ENCODE assay signal across 3 cellular contexts in the genomic region with DNA sequence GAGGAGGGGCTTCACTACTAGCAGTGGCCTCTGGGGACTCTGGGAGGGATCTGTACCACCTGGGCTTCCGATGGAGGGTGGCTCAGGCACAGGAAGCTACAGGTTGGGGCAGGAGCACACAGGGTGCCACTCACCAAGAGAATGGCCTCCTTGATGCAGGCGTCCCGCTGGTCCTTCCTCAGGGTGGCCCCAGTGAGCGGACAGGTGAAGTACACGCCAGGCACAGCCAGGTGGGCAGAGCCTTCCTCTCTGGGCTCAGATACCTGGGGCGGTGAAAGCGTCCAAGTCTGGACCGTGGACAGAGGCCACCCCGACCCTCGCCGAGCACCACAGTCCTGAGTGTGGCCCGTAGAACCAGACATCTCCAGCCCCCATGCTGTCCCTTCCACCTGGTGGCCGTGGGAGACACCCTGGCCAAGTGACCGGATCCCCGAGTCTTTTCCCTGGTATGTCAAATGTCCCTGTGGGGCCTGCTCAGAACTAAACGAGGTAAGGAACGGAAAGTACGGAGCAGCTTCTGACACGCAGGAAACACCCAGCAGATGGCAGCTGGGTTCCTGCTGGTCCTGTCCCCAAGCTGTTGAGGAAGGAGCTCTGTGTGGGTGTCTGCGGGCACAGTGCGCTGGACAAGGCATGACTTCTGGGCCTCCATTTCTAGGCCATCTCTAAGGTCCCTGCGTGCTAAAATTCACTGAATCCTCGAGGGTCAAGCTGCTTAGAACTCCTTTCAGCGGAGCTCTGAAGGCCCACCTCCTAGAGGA.
TF ChIP-seq lines count a peak whose summit lies in the region.

No MANE protein-coding gene starts in this region.

TF ChIP-seq in SK-N-SH, 30 proteins besides CTCF, POLR2A, EP300 and RAD21:
- TF ChIP-seq, protein P1, sequence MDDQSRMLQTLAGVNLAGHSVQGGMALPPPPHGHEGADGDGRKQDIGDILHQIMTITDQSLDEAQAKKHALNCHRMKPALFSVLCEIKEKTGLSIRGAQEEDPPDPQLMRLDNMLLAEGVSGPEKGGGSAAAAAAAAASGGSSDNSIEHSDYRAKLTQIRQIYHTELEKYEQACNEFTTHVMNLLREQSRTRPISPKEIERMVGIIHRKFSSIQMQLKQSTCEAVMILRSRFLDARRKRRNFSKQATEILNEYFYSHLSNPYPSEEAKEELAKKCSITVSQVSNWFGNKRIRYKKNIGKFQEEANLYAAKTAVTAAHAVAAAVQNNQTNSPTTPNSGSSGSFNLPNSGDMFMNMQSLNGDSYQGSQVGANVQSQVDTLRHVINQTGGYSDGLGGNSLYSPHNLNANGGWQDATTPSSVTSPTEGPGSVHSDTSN (IDR thresholded peaks at IDR 0.05): no peak
- TF ChIP-seq SIN3A (IDR thresholded peaks at IDR 0.05; ENCODE audit: borderline replicate concordance, low read depth, low read length) (no peak), MXI1 (IDR thresholded peaks at IDR 0.05; ENCODE audit: low read depth, low read length) (no peak), YY1 (IDR thresholded peaks at IDR 0.05; ENCODE audit: low read depth) (no peak), GATA2 (CRISPR knock-in tag; IDR thresholded peaks at IDR 0.05) (no peak), ELF1 (IDR thresholded peaks at IDR 0.05) (no peak), SMC3 (IDR thresholded peaks at IDR 0.05; ENCODE audit: low read depth, low read length) (no peak), JUND (IDR thresholded peaks at IDR 0.05) (no peak)
- TF ChIP-seq, protein P2, sequence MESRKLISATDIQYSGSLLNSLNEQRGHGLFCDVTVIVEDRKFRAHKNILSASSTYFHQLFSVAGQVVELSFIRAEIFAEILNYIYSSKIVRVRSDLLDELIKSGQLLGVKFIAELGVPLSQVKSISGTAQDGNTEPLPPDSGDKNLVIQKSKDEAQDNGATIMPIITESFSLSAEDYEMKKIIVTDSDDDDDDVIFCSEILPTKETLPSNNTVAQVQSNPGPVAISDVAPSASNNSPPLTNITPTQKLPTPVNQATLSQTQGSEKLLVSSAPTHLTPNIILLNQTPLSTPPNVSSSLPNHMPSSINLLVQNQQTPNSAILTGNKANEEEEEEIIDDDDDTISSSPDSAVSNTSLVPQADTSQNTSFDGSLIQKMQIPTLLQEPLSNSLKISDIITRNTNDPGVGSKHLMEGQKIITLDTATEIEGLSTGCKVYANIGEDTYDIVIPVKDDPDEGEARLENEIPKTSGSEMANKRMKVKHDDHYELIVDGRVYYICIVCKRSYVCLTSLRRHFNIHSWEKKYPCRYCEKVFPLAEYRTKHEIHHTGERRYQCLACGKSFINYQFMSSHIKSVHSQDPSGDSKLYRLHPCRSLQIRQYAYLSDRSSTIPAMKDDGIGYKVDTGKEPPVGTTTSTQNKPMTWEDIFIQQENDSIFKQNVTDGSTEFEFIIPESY (IDR thresholded peaks at IDR 0.05; ENCODE audit: borderline replicate concordance, low read depth): no peak
- TF ChIP-seq, protein P3, sequence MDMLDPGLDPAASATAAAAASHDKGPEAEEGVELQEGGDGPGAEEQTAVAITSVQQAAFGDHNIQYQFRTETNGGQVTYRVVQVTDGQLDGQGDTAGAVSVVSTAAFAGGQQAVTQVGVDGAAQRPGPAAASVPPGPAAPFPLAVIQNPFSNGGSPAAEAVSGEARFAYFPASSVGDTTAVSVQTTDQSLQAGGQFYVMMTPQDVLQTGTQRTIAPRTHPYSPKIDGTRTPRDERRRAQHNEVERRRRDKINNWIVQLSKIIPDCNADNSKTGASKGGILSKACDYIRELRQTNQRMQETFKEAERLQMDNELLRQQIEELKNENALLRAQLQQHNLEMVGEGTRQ (IDR thresholded peaks at IDR 0.05; ENCODE audit: borderline replicate concordance, low read depth, low read length): no peak
TF ChIP-seq in SK-N-SH: peak in this region for 0.

TF ChIP-seq in SK-N-SH treated with all-trans-retinoic acid at 6 μM for 48 hours, 23 proteins besides CTCF, POLR2A, EP300 and RAD21 (continued from another document):
- TF ChIP-seq, protein P4, sequence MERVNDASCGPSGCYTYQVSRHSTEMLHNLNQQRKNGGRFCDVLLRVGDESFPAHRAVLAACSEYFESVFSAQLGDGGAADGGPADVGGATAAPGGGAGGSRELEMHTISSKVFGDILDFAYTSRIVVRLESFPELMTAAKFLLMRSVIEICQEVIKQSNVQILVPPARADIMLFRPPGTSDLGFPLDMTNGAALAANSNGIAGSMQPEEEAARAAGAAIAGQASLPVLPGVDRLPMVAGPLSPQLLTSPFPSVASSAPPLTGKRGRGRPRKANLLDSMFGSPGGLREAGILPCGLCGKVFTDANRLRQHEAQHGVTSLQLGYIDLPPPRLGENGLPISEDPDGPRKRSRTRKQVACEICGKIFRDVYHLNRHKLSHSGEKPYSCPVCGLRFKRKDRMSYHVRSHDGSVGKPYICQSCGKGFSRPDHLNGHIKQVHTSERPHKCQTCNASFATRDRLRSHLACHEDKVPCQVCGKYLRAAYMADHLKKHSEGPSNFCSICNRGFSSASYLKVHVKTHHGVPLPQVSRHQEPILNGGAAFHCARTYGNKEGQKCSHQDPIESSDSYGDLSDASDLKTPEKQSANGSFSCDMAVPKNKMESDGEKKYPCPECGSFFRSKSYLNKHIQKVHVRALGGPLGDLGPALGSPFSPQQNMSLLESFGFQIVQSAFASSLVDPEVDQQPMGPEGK (CRISPR knock-in tag; IDR thresholded peaks at IDR 0.05; ENCODE audit: borderline replicate concordance): no peak
- TF ChIP-seq ESRRG (CRISPR knock-in tag; IDR thresholded peaks at IDR 0.05) (no peak), CSDC2 (CRISPR knock-in tag; IDR thresholded peaks at IDR 0.05) (no peak), GLIS3 (CRISPR knock-in tag; IDR thresholded peaks at IDR 0.05) (no peak), RARB (CRISPR knock-in tag; IDR thresholded peaks at IDR 0.05) (no peak)
- TF ChIP-seq, protein P5, sequence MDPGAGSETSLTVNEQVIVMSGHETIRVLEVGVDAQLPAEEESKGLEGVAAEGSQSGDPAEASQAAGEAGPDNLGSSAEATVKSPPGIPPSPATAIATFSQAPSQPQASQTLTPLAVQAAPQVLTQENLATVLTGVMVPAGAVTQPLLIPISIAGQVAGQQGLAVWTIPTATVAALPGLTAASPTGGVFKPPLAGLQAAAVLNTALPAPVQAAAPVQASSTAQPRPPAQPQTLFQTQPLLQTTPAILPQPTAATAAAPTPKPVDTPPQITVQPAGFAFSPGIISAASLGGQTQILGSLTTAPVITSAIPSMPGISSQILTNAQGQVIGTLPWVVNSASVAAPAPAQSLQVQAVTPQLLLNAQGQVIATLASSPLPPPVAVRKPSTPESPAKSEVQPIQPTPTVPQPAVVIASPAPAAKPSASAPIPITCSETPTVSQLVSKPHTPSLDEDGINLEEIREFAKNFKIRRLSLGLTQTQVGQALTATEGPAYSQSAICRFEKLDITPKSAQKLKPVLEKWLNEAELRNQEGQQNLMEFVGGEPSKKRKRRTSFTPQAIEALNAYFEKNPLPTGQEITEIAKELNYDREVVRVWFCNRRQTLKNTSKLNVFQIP (CRISPR knock-in tag; IDR thresholded peaks at IDR 0.05; ENCODE audit: borderline replicate concordance, low read depth): no peak

TF ChIP-seq in WTC11, 78 proteins besides CTCF, POLR2A, EP300 and RAD21 (continued from another document and continues in another):
- TF ChIP-seq, protein P6, sequence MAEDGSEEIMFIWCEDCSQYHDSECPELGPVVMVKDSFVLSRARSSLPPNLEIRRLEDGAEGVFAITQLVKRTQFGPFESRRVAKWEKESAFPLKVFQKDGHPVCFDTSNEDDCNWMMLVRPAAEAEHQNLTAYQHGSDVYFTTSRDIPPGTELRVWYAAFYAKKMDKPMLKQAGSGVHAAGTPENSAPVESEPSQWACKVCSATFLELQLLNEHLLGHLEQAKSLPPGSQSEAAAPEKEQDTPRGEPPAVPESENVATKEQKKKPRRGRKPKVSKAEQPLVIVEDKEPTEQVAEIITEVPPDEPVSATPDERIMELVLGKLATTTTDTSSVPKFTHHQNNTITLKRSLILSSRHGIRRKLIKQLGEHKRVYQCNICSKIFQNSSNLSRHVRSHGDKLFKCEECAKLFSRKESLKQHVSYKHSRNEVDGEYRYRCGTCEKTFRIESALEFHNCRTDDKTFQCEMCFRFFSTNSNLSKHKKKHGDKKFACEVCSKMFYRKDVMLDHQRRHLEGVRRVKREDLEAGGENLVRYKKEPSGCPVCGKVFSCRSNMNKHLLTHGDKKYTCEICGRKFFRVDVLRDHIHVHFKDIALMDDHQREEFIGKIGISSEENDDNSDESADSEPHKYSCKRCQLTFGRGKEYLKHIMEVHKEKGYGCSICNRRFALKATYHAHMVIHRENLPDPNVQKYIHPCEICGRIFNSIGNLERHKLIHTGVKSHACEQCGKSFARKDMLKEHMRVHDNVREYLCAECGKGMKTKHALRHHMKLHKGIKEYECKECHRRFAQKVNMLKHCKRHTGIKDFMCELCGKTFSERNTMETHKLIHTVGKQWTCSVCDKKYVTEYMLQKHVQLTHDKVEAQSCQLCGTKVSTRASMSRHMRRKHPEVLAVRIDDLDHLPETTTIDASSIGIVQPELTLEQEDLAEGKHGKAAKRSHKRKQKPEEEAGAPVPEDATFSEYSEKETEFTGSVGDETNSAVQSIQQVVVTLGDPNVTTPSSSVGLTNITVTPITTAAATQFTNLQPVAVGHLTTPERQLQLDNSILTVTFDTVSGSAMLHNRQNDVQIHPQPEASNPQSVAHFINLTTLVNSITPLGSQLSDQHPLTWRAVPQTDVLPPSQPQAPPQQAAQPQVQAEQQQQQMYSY (CRISPR knock-in tag; IDR thresholded peaks at IDR 0.05): no peak
- TF ChIP-seq JAZF1 (CRISPR knock-in tag; IDR thresholded peaks at IDR 0.05) (no peak), ZNF138 (CRISPR knock-in tag; conservative IDR thresholded peaks at IDR 0.05) (no peak), ZNF219 (CRISPR knock-in tag; IDR thresholded peaks at IDR 0.05; ENCODE audit: borderline replicate concordance) (no peak), PRRX2 (CRISPR knock-in tag; IDR thresholded peaks at IDR 0.05) (no peak), NR3C1 (CRISPR knock-in tag; conservative IDR thresholded peaks at IDR 0.05; ENCODE audit: low read depth) (no peak), ZNF317 (CRISPR knock-in tag; IDR thresholded peaks at IDR 0.05; ENCODE audit: borderline replicate concordance, low read depth) (no peak), TCF7 (CRISPR knock-in tag; IDR thresholded peaks at IDR 0.05; ENCODE audit: low read depth) (no peak), NR1H2 (CRISPR knock-in tag; IDR thresholded peaks at IDR 0.05) (no peak)
- TF ChIP-seq, protein P7, sequence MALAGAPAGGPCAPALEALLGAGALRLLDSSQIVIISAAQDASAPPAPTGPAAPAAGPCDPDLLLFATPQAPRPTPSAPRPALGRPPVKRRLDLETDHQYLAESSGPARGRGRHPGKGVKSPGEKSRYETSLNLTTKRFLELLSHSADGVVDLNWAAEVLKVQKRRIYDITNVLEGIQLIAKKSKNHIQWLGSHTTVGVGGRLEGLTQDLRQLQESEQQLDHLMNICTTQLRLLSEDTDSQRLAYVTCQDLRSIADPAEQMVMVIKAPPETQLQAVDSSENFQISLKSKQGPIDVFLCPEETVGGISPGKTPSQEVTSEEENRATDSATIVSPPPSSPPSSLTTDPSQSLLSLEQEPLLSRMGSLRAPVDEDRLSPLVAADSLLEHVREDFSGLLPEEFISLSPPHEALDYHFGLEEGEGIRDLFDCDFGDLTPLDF (CRISPR knock-in tag; IDR thresholded peaks at IDR 0.05): no peak
- TF ChIP-seq, protein P8, sequence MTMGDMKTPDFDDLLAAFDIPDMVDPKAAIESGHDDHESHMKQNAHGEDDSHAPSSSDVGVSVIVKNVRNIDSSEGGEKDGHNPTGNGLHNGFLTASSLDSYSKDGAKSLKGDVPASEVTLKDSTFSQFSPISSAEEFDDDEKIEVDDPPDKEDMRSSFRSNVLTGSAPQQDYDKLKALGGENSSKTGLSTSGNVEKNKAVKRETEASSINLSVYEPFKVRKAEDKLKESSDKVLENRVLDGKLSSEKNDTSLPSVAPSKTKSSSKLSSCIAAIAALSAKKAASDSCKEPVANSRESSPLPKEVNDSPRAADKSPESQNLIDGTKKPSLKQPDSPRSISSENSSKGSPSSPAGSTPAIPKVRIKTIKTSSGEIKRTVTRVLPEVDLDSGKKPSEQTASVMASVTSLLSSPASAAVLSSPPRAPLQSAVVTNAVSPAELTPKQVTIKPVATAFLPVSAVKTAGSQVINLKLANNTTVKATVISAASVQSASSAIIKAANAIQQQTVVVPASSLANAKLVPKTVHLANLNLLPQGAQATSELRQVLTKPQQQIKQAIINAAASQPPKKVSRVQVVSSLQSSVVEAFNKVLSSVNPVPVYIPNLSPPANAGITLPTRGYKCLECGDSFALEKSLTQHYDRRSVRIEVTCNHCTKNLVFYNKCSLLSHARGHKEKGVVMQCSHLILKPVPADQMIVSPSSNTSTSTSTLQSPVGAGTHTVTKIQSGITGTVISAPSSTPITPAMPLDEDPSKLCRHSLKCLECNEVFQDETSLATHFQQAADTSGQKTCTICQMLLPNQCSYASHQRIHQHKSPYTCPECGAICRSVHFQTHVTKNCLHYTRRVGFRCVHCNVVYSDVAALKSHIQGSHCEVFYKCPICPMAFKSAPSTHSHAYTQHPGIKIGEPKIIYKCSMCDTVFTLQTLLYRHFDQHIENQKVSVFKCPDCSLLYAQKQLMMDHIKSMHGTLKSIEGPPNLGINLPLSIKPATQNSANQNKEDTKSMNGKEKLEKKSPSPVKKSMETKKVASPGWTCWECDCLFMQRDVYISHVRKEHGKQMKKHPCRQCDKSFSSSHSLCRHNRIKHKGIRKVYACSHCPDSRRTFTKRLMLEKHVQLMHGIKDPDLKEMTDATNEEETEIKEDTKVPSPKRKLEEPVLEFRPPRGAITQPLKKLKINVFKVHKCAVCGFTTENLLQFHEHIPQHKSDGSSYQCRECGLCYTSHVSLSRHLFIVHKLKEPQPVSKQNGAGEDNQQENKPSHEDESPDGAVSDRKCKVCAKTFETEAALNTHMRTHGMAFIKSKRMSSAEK (CRISPR knock-in tag; IDR thresholded peaks at IDR 0.05; ENCODE audit: borderline replicate concordance): no peak
- TF ChIP-seq, protein P9, sequence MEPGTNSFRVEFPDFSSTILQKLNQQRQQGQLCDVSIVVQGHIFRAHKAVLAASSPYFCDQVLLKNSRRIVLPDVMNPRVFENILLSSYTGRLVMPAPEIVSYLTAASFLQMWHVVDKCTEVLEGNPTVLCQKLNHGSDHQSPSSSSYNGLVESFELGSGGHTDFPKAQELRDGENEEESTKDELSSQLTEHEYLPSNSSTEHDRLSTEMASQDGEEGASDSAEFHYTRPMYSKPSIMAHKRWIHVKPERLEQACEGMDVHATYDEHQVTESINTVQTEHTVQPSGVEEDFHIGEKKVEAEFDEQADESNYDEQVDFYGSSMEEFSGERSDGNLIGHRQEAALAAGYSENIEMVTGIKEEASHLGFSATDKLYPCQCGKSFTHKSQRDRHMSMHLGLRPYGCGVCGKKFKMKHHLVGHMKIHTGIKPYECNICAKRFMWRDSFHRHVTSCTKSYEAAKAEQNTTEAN (CRISPR knock-in tag; IDR thresholded peaks at IDR 0.05): no peak
- TF ChIP-seq, protein P10, sequence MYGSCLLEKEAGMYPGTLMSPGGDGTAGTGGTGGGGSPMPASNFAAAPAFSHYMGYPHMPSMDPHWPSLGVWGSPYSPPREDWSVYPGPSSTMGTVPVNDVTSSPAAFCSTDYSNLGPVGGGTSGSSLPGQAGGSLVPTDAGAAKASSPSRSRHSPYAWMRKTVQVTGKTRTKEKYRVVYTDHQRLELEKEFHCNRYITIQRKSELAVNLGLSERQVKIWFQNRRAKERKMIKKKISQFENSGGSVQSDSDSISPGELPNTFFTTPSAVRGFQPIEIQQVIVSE (CRISPR knock-in tag; IDR thresholded peaks at IDR 0.05; ENCODE audit: borderline replicate concordance): no peak
- TF ChIP-seq, protein P11, sequence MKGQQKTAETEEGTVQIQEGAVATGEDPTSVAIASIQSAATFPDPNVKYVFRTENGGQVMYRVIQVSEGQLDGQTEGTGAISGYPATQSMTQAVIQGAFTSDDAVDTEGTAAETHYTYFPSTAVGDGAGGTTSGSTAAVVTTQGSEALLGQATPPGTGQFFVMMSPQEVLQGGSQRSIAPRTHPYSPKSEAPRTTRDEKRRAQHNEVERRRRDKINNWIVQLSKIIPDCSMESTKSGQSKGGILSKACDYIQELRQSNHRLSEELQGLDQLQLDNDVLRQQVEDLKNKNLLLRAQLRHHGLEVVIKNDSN (CRISPR knock-in tag; IDR thresholded peaks at IDR 0.05): no peak
- TF ChIP-seq, protein P12, sequence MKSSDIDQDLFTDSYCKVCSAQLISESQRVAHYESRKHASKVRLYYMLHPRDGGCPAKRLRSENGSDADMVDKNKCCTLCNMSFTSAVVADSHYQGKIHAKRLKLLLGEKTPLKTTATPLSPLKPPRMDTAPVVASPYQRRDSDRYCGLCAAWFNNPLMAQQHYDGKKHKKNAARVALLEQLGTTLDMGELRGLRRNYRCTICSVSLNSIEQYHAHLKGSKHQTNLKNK (CRISPR knock-in tag; IDR thresholded peaks at IDR 0.05): no peak
